In the genomic region with DNA sequence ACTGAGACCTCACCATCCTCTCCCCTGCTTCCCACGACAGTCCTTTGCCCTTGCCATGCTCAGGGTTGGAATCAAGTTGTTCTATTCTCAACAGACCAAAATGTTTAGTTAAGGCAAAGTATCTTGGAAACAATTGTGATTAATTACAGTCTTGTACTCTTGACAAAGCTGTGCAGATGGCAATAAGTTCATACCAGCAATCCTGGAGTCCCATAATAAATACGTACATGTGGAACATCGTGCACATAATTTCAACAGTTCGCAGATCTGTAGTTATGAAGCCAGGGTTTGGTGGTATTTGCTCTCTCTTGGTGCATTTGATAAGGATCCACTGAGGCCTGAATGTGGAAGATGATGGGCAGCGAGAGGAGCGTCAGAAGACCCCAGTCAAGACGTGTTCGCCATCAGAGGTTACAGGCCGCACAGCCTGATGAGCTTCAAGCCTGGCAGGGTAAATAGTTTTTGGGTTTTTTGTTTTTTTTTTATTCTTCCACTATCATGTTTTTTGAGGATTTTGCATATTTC, we compare ENCODE assay signal across 16 cellular contexts. TPM values are rescaled to one million over a fixed set of nuclear protein-coding genes. Genes with fewer than 3 reads are reported as not detected.
DNase-seq lines count a peak whose midpoint lies in the region; ATAC-seq and TF ChIP-seq lines count a peak whose summit lies in the region.
"Had no signal": no experiment of that assay in that cellular context is flagged by ENCODE, and none has a peak within 500 bp of the region (broad histone marks: within the 10 kb centered on the region; RNA-seq: fewer than 3 reads in every experiment).

No MANE protein-coding gene starts in this region.

- no peak overlapping the region for H4K8ac ChIP-seq in neuronal stem cell (ENCODE audit: low read depth, low read length)

- no peak for TF ChIP-seq POLR2A in breast epithelium (IDR thresholded peaks at IDR 0.05)
- TF ChIP-seq POLR2A in GM18505 (IDR thresholded peaks at IDR 0.05; ENCODE audit: borderline replicate concordance, extremely low read depth, insufficient read depth, insufficient read length): no peak

- no peak overlapping the region for H4K91ac ChIP-seq in neuronal stem cell (ENCODE audit: low read depth, low read length, poor library complexity)

- no peak overlapping the region for H3K23ac ChIP-seq in neuronal stem cell (ENCODE audit: low read depth, low read length, poor library complexity)

- H2AFZ ChIP-seq in neuronal stem cell (ENCODE audit: low read length): no peak overlapping the region

- H3K9ac ChIP-seq in stomach smooth muscle (ENCODE audit: low read length in 2 of 2) (no peak overlapping the region), neuronal stem cell (ENCODE audit: low read depth, low read length, poor library complexity) (no peak overlapping the region)

- H3K9me3 ChIP-seq in breast epithelium (no peaks in the 10 kb centered on the region), stomach smooth muscle (ENCODE audit: control insufficient read depth in 2 of 2, low read length in 2 of 2) (no peaks in the 10 kb centered on the region), neuronal stem cell (replicated peaks in 1 of 2; ENCODE audit: control insufficient read depth in 2 of 2, insufficient read depth in 1 of 2, low read depth in 1 of 2, low read length in 2 of 2) (no peaks in the 10 kb centered on the region)
- H3K9me3 ChIP-seq: BE2C, HAP-1, SJSA1 had no signal

- H2BK120ac ChIP-seq in neuronal stem cell (ENCODE audit: low read depth, low read length): no peak overlapping the region

- no peak for DNase-seq in Calu3
- no peak for DNase-seq in breast epithelium (ENCODE audit: low spot score in 2 of 2)
- no peak for DNase-seq in mesothelial cell of epicardium (ENCODE audit: low spot score in 2 of 2, unreplicated experiment in 2 of 2)
- DNase-seq in NCI-H2227 treated with DMSO at 0.1 percent for 48 hours (lab: John Stamatoyannopoulos, UW): no peak
- no peak for DNase-seq in neuronal stem cell (ENCODE audit: low spot score)
- no peak for DNase-seq in CD1c-positive myeloid dendritic cell (ENCODE audit: extremely low spot score)
- DNase-seq: activated CD4-positive, alpha-beta T cell treated with anti-CD3 and anti-CD28 coated beads, Interleukin-2, amount 10 ng/mL, durations not matched to agents 7 days and 5 days; activated T-cell treated with anti-CD3 and anti-CD28 coated beads, Interleukin-2, amount 50 U/mL, for 72 hours; BE2C; NCI-H1436 treated with DMSO at 0.1 percent for 48 hours; NCI-H446; stimulated activated naive B cell treated with anti-CD40 and anti-IgM and Interleukin-4, amounts not matched to agents 10 μg/mL and 1 μg/mL and 100 μg/mL, for 72 hours had no signal

- H3K4me1 Mint-ChIP-seq in Calu3 (ENCODE audit: low read depth, unreplicated experiment) (peaks cover 25% of the 10 kb centered on the region), mesothelial cell of epicardium (peaks cover 64% of the 10 kb centered on the region)

- H3K4ac ChIP-seq in neuronal stem cell (ENCODE audit: low read length): no peak overlapping the region

- H3K79me1 ChIP-seq in neuronal stem cell (ENCODE audit: low read depth, low read length): no peaks in the 10 kb centered on the region

- TF ChIP-seq CTCF in Calu3 (IDR thresholded peaks at IDR 0.05; ENCODE audit: unreplicated experiment) (no peak), breast epithelium (IDR thresholded peaks at IDR 0.05) (no peak), mesothelial cell of epicardium (IDR thresholded peaks at IDR 0.05; ENCODE audit: unreplicated experiment) (no peak)

- H3K4me1 ChIP-seq in breast epithelium (peaks cover 9 to 39% of the 10 kb centered on the region in 2 donors), stomach smooth muscle (ENCODE audit: control insufficient read depth, insufficient read depth, low read length) (peaks cover 45% of the 10 kb centered on the region), neuronal stem cell (ENCODE audit: control insufficient read depth in 2 of 2, insufficient read depth in 1 of 2, low read depth in 1 of 2, low read length in 2 of 2) (peaks cover 2 to 7% of the 10 kb centered on the region in 2 donors)
- H3K4me1 ChIP-seq: BE2C had no signal

- H3K36me3 ChIP-seq in breast epithelium (no peaks in the 10 kb centered on the region), stomach smooth muscle (ENCODE audit: control insufficient read depth in 2 of 2, insufficient read depth in 2 of 2, low read length in 2 of 2) (peaks cover 12 to 17% of the 10 kb centered on the region in 2 donors), neuronal stem cell (replicated peaks in 1 of 2; ENCODE audit: control insufficient read depth in 2 of 2, insufficient read depth in 2 of 2, low read length in 2 of 2) (peaks cover 21 to 61% of the 10 kb centered on the region in 2 donors)

- H3K27ac ChIP-seq in breast epithelium (peak overlapping the region; percentile 68 to 86), stomach smooth muscle (ENCODE audit: low read length) (peak overlapping the region; percentile 47), neuronal stem cell (replicated peaks; ENCODE audit: low read length) (no peak overlapping the region)
- H3K27ac ChIP-seq: SJSA1 had no signal

- no peak overlapping the region for H2BK12ac ChIP-seq in neuronal stem cell (ENCODE audit: low read length)

- H3K27me3 Mint-ChIP-seq in Calu3 (ENCODE audit: unreplicated experiment): no peaks in the 10 kb centered on the region
- no peaks in the 10 kb centered on the region for H3K27me3 Mint-ChIP-seq in mesothelial cell of epicardium (ENCODE audit: low read depth)
- H3K27me3 Mint-ChIP-seq: stimulated activated naive B cell treated with anti-CD40 and anti-IgM and Interleukin-4, amounts not matched to agents 10 μg/mL and 1 μg/mL and 100 μg/mL, for 72 hours had no signal

- H3K4me2 ChIP-seq in neuronal stem cell (ENCODE audit: insufficient read depth, low read length, poor library complexity, severe bottlenecking): no peak overlapping the region

- ATAC-seq in GM18505 (IDR thresholded peaks at IDR 0.05; ENCODE audit: unreplicated experiment): no peak
- ATAC-seq: activated T-cell treated with anti-CD3 and anti-CD28 coated beads, Interleukin-2, amount 50 U/mL, for 72 hours; stimulated activated naive B cell treated with anti-CD40 and anti-IgM and Interleukin-4, amounts not matched to agents 10 μg/mL and 1 μg/mL and 100 μg/mL, for 72 hours had no signal

- H3K9me3 Mint-ChIP-seq in Calu3 (ENCODE audit: low read depth, unreplicated experiment) (no peaks in the 10 kb centered on the region), mesothelial cell of epicardium (no peaks in the 10 kb centered on the region)
- H3K9me3 Mint-ChIP-seq: activated CD4-positive, alpha-beta T cell treated with anti-CD3 and anti-CD28 coated beads, Interleukin-2, amount 10 ng/mL, durations not matched to agents 7 days and 5 days; activated T-cell treated with anti-CD3 and anti-CD28 coated beads, Interleukin-2, amount 50 U/mL, for 72 hours; stimulated activated naive B cell treated with anti-CD40 and anti-IgM and Interleukin-4, amounts not matched to agents 10 μg/mL and 1 μg/mL and 100 μg/mL, for 72 hours had no signal

- intact Hi-C loops in Calu3 (cut with micrococcal nuclease; ENCODE audit: unreplicated experiment): no loop called here
- intact Hi-C loops in breast epithelium (cut with DNase I; ENCODE audit: low total_unique reads): no loop called here

- H3K27me3 ChIP-seq in breast epithelium (no peaks in the 10 kb centered on the region), stomach smooth muscle (ENCODE audit: control insufficient read depth in 1 of 2, insufficient read depth in 2 of 2, low read length in 2 of 2) (no peaks in the 10 kb centered on the region), neuronal stem cell (ENCODE audit: control insufficient read depth in 3 of 3, insufficient read depth in 3 of 3, low read depth in 1 of 3, low read length in 3 of 3) (no peaks in the 10 kb centered on the region)
- H3K27me3 ChIP-seq: BE2C, SJSA1 had no signal

- H2AK5ac ChIP-seq in neuronal stem cell (ENCODE audit: low read depth, low read length): no peak overlapping the region

- H3K14ac ChIP-seq in neuronal stem cell (ENCODE audit: low read length): no peak overlapping the region

- H3K4me3 Mint-ChIP-seq in Calu3 (ENCODE audit: low read depth, unreplicated experiment) (no peak overlapping the region), mesothelial cell of epicardium (no peak overlapping the region)
- H3K4me3 Mint-ChIP-seq: activated CD4-positive, alpha-beta T cell treated with anti-CD3 and anti-CD28 coated beads, Interleukin-2, amount 10 ng/mL, durations not matched to agents 7 days and 5 days; activated T-cell treated with anti-CD3 and anti-CD28 coated beads, Interleukin-2, amount 50 U/mL, for 72 hours; stimulated activated naive B cell treated with anti-CD40 and anti-IgM and Interleukin-4, amounts not matched to agents 10 μg/mL and 1 μg/mL and 100 μg/mL, for 72 hours had no signal

- no CpG with 5 or more reads among the region's 9 CpGs for WGBS in neuronal stem cell (ENCODE audit: extremely low coverage in 2 of 2, insufficient read length in 2 of 2, insufficient replicate concordance in 1 of 2), 2 donors

- H3K4me3 ChIP-seq in breast epithelium (no peak overlapping the region), stomach smooth muscle (ENCODE audit: low read length in 2 of 2) (no peak overlapping the region), neuronal stem cell (ENCODE audit: low read length in 2 of 2) (no peak overlapping the region)
- H3K4me3 ChIP-seq: HAP-1, SJSA1 had no signal

- CTCF ChIA-PET in Calu3 (lab: Charles Lee): interaction anchor here (0.7 kb wide), 1 partner anchor 211 kb away, joined by 3 read pairs; no protein-coding TSS in a partner anchor

- H2BK5ac ChIP-seq in neuronal stem cell (ENCODE audit: low read length): no peak overlapping the region

- BruUV-seq in Calu3 (replicated peaks; lab: Mats Ljungman, UMichigan): no TSS peak

- no peak overlapping the region for H3K18ac ChIP-seq in neuronal stem cell (ENCODE audit: low read length)

- H3K36me3 Mint-ChIP-seq in Calu3 (ENCODE audit: insufficient read depth, unreplicated experiment) (peaks cover 98% of the 10 kb centered on the region), mesothelial cell of epicardium (peaks cover 36% of the 10 kb centered on the region)

- H3K27ac Mint-ChIP-seq in Calu3 (ENCODE audit: unreplicated experiment) (peak overlapping the region; percentile 47), mesothelial cell of epicardium (peak overlapping the region; percentile 94)
- H3K27ac Mint-ChIP-seq: activated CD4-positive, alpha-beta T cell treated with anti-CD3 and anti-CD28 coated beads, Interleukin-2, amount 10 ng/mL, durations not matched to agents 7 days and 5 days; activated T-cell treated with anti-CD3 and anti-CD28 coated beads, Interleukin-2, amount 50 U/mL, for 72 hours had no signal

- H2BK15ac ChIP-seq in neuronal stem cell (ENCODE audit: low read length): no peak overlapping the region

RNA-seq across cellular contexts. Expression of gene EML6, which starts 52.9 kb away (rescaled TPM):
- total RNA-seq in Calu3 (2022) (0.45 and 1.1 TPM in 2 replicates), breast epithelium (1 to 10 TPM; 1.9 to 5.9 (median 2.3) TPM), mesothelial cell of epicardium (0.93 to 2.3 TPM (median 2.1 TPM) in 3 replicates)
- polyA plus RNA-seq in neuronal stem cell (2013, experiment 1 of 2): 1.3 TPM
- 0.98 TPM for polyA plus RNA-seq in neuronal stem cell (2013, experiment 2 of 2)
